In the genomic region with DNA sequence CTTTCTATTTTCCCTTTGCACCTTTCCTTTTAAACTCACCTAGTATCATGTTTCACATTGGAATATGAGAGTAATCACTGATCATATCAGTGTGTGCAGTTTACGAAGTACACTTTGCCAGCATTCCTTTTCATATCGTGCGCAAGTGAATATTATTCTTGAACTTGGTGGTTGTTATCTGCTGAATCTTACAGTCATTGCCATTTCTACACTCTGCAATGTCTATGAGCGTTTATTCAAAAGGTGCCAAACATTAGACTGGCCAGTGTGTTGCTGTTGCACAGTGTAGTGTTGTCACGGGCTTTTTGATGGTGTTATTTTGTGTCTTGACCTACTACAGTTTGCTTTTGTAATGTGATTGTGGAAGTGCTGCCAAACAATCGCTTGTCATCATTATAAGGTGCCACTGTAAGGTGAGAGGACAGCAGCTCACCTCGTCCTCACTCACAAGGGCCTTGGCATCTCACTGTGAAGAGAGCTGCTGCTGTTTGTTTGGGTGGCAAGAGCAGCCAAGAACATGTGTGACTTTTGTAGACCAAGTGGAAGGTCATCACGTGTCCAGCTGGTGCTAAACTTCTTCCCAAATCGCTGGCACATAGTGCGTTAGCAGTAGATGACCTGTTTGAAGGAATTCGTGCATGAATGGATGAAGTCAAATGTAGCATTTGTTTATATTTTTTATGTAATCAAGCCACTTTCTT, we compare ENCODE assay signal across 21 cellular contexts.
A peak's percentile ranks its signal among the peaks of the same experiment; 100 is the strongest.
DNase-seq lines count a peak whose midpoint lies in the region; ATAC-seq, FAIRE-seq and TF ChIP-seq lines count a peak whose summit lies in the region.
"Had no signal": no experiment of that assay in that cellular context is flagged by ENCODE, and none has a peak within 500 bp of the region (broad histone marks: within the 10 kb centered on the region; RNA-seq: fewer than 3 reads in every experiment).

No MANE protein-coding gene starts in this region.

- H3K36me3 ChIP-seq in bronchial epithelial cell (ENCODE audit: control insufficient read depth, insufficient read depth, low read length) (peaks cover 7% of the 10 kb centered on the region), right lobe of liver (peaks cover 0 to 29% (median 8%) of the 10 kb centered on the region in 4 donors), upper lobe of right lung (peaks cover 18% of the 10 kb centered on the region)
- no peaks in the 10 kb centered on the region for H3K36me3 ChIP-seq in effector memory CD4-positive, alpha-beta T cell (ENCODE audit: control insufficient read depth, insufficient read depth, low read length)

- 24% methylated on average over 11 of the region's 11 CpGs for WGBS in right lobe of liver (ENCODE audit: insufficient coverage, low coverage, low lambda C conversion rate, missing lambda C conversion rate)

- H3K9me3 ChIP-seq in right lobe of liver (no peaks in the 10 kb centered on the region), upper lobe of right lung (no peaks in the 10 kb centered on the region)
- H3K9me3 ChIP-seq in effector memory CD4-positive, alpha-beta T cell (ENCODE audit: control insufficient read depth, low read length): no peaks in the 10 kb centered on the region
- H3K9me3 ChIP-seq: BLaER1, Caco-2 had no signal

- peak; percentile 66 for FAIRE-seq in bronchial epithelial cell (lab: Jason Lieb, UNC)

- H3K4me3 ChIP-seq in bronchial epithelial cell (ENCODE audit: low read depth, low read length) (no peak overlapping the region), right lobe of liver (no peak overlapping the region), upper lobe of right lung (no peak overlapping the region)
- no peak overlapping the region for H3K4me3 ChIP-seq in effector memory CD4-positive, alpha-beta T cell (ENCODE audit: insufficient read depth, low read depth, low read length, poor library complexity, severe bottlenecking)
- H3K4me3 ChIP-seq: BLaER1 had no signal

- H3K27me3 ChIP-seq in bronchial epithelial cell (ENCODE audit: control insufficient read depth, insufficient read depth, low read length) (no peaks in the 10 kb centered on the region), right lobe of liver (no peaks in the 10 kb centered on the region), upper lobe of right lung (no peaks in the 10 kb centered on the region)
- H3K27me3 ChIP-seq in effector memory CD4-positive, alpha-beta T cell (replicated peaks; ENCODE audit: control insufficient read depth, insufficient read depth, low read length, poor library complexity, severe bottlenecking): no peaks in the 10 kb centered on the region
- H3K27me3 ChIP-seq: BLaER1, foreskin keratinocyte had no signal

- DNase-seq in Right ventricle myocardium superior (peak; percentile 43), cardiac septum (ENCODE audit: low spot score) (no peak), bronchial epithelial cell (ENCODE audit: low read depth) (no peak), right lobe of liver (peak; percentile 31 to 89 (median 75)), upper lobe of right lung (no peak), DMS79 (lab: John Stamatoyannopoulos, UW) (no peak)
- DNase-seq in effector memory CD4-positive, alpha-beta T cell: no peak
- DNase-seq: activated CD4-positive, alpha-beta memory T cell treated with anti-CD3 and anti-CD28 coated beads, Interleukin-2, amount 10 ng/mL, durations not matched to agents 7 days and 5 days; activated effector memory CD4-positive, alpha-beta T cell treated with anti-CD3 and anti-CD28 coated beads, Interleukin-2, amount 50 U/mL, for 16 hours; activated naive CD8-positive, alpha-beta T cell treated with anti-CD3 and anti-CD28 coated beads, Interleukin-2, amount 10 ng/mL, durations not matched to agents 7 days and 5 days; Caco-2; DND-41; foreskin keratinocyte; MV-4-11; NCI-H774; posterior cingulate gyrus; SHP77 had no signal

- TF ChIP-seq CTCF in bronchial epithelial cell (IDR thresholded peaks at IDR 0.05; ENCODE audit: insufficient read depth, low read length, severe bottlenecking) (no peak), right lobe of liver (IDR thresholded peaks at IDR 0.05) (no peak), upper lobe of right lung (IDR thresholded peaks at IDR 0.05) (no peak)

- no peak for TF ChIP-seq POLR2A in right lobe of liver (IDR thresholded peaks at IDR 0.05)

- ATAC-seq in Right ventricle myocardium superior (ENCODE audit: poor library complexity) (peak; percentile 95), right lobe of liver (peak; percentile 85 to 98 (median 96)), upper lobe of right lung (peak; percentile 58), GM21528 (IDR thresholded peaks at IDR 0.05; ENCODE audit: low FRiP score, unreplicated experiment) (no peak)
- ATAC-seq: activated CD4-positive, CD25-positive, alpha-beta regulatory T cell treated with anti-CD3 and anti-CD28 coated beads, Interleukin-2, amount 50 U/mL, for 24 hours; foreskin keratinocyte had no signal

- H3K27ac ChIP-seq in right lobe of liver: peak overlapping the region in 2 of 3 donors; percentile 37 to 54
- H3K27ac ChIP-seq in upper lobe of right lung: no peak overlapping the region
- no peak overlapping the region for H3K27ac ChIP-seq in effector memory CD4-positive, alpha-beta T cell (ENCODE audit: insufficient read depth, low read length, poor library complexity, severe bottlenecking)
- H3K27ac ChIP-seq: BLaER1, foreskin keratinocyte, KMS-11 had no signal

- H3K4me1 ChIP-seq in right lobe of liver (peaks cover 0 to 19% (median 9%) of the 10 kb centered on the region in 4 donors), upper lobe of right lung (peaks cover 6% of the 10 kb centered on the region)
- H3K4me1 ChIP-seq in effector memory CD4-positive, alpha-beta T cell (ENCODE audit: control insufficient read depth, insufficient read depth, low read length, poor library complexity, severe bottlenecking): no peaks in the 10 kb centered on the region
- H3K4me1 ChIP-seq: BLaER1, Caco-2 had no signal

- intact Hi-C loops in Right ventricle myocardium superior (cut with DNase I) (no loop called here), cardiac septum (cut with DNase I) (no loop called here), right lobe of liver (cut with DNase I) (no loop called here), upper lobe of right lung (cut with DNase I) (no loop called here)

Comparison
In these comparisons a context has a peak if more than half of its experiments do, and no peak if none do; other contexts are left out.
1. DNase-seq: peak in Right ventricle myocardium superior (single experiment) and right lobe of liver (3 of 3); none in cardiac septum (single experiment), bronchial epithelial cell (single experiment), upper lobe of right lung (single experiment), effector memory CD4-positive, alpha-beta T cell (0 of 3) and DMS79 (single experiment).
2. H3K27ac ChIP-seq: peak in right lobe of liver (2 of 3); none in upper lobe of right lung (single experiment) and effector memory CD4-positive, alpha-beta T cell (single experiment).